ENCODE assay signal across 11 cellular contexts in the genomic region with DNA sequence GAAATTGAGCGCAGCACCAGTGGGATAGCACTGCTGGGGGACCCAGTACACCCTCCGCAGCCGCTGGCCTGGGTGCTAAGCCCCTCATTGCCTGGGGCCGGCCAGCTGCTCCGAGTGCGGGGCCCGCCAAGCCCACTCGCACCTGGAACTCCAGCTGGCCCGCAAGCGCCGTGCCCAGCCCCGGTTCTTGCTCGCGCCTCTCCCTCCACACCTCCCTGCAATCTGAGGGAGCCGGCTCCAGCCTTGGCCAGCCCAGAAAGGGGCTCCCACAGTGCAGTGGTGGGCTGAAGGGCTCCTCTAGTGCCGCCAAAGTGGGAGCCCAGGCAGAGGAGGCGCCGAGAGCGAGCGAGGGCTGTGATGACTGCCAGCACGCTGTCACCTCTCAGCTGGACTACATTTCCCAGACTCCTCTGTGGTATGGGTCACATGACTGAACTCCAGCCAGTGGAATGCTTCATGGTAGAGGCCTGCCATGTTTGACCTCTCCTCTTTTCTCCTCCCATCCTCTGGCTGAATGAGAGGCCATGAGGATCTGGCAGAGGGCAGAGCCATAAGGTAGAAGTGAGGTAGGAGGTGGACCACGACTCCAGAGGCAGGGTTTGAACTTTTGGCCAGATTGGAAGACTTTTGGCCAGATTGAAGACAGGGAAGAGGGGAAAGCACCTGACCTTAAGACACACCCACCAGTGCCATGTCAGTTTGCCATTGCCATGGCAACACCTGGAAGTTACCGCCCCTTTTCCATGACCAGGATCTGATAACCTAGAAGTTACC. TPM values are rescaled to one million over a fixed set of nuclear protein-coding genes. Genes with fewer than 3 reads are reported as not detected.
A peak's percentile ranks its signal among the peaks of the same experiment; 100 is the strongest.
DNase-seq lines count a peak whose midpoint lies in the region; ATAC-seq and TF ChIP-seq lines count a peak whose summit lies in the region.
"Had no signal": no experiment of that assay in that cellular context is flagged by ENCODE, and none has a peak within 500 bp of the region (broad histone marks: within the 10 kb centered on the region; RNA-seq: fewer than 3 reads in every experiment).

No MANE protein-coding gene starts in this region.

- peaks cover 7% of the 10 kb centered on the region for H3K27me3 Mint-ChIP-seq in progenitor cell of endocrine pancreas

- H3K4me3 Mint-ChIP-seq in progenitor cell of endocrine pancreas (ENCODE audit: low read depth) = no peak overlapping the region

- H3K4me1 Mint-ChIP-seq in progenitor cell of endocrine pancreas (ENCODE audit: low read depth) = peaks cover 5% of the 10 kb centered on the region

- H3K9me3 Mint-ChIP-seq in progenitor cell of endocrine pancreas (ENCODE audit: low read depth) = peaks cover 3% of the 10 kb centered on the region

- H3K9me3 ChIP-seq in BE2C = no peaks in the 10 kb centered on the region; the same call in 1 of the 2 replicates
- H3K9me3 ChIP-seq: ascending aorta, left ventricle myocardium inferior had no signal

- no peak for TF ChIP-seq CTCF in BE2C (IDR thresholded peaks at IDR 0.05; ENCODE audit: low read depth, low read length)
- TF ChIP-seq CTCF in GM13976 (IDR thresholded peaks at IDR 0.05; ENCODE audit: borderline replicate concordance, control extremely low read depth, extremely low read depth, insufficient read depth, missing control alignments) = no peak
- no peak for TF ChIP-seq CTCF in progenitor cell of endocrine pancreas (IDR thresholded peaks at IDR 0.05; ENCODE audit: unreplicated experiment)

- no peaks in the 10 kb centered on the region for H3K36me3 Mint-ChIP-seq in progenitor cell of endocrine pancreas (ENCODE audit: insufficient read depth)

- H3K27me3 ChIP-seq in BE2C = no peaks in the 10 kb centered on the region
- H3K27me3 ChIP-seq: ascending aorta had no signal

- DNase-seq in BE2C (peak; percentile 72), GM13976 (ENCODE audit: low spot score) (peak; percentile 67), SW480 (ENCODE audit: low spot score) (peak; percentile 43), iPS-NIHi7 (ENCODE audit: extremely low spot score) (peak; percentile 57), progenitor cell of endocrine pancreas (ENCODE audit: low spot score, unreplicated experiment) (no peak)
- DNase-seq: left ventricle myocardium inferior, NCI-H1417 treated with DMSO at 0.1 percent for 48 hours had no signal

- H3K4me3 ChIP-seq in BE2C (ENCODE audit: low read depth, low read length) = no peak overlapping the region
- H3K4me3 ChIP-seq: ascending aorta, left ventricle myocardium inferior had no signal

- peaks cover 9% of the 10 kb centered on the region for H3K4me1 ChIP-seq in BE2C
- H3K4me1 ChIP-seq: ascending aorta had no signal

- no peak overlapping the region for H3K27ac Mint-ChIP-seq in progenitor cell of endocrine pancreas

- ATAC-seq in GM21737 (IDR thresholded peaks at IDR 0.05; ENCODE audit: unreplicated experiment) = no peak
- ATAC-seq in GM19023 (IDR thresholded peaks at IDR 0.05; ENCODE audit: unreplicated experiment) = no peak
- no peak for ATAC-seq in GM21423 (IDR thresholded peaks at IDR 0.05; ENCODE audit: unreplicated experiment)

- in situ Hi-C loops in GM13976 (cut with MboI; ENCODE audit: low sequenced_read_pairs, unreplicated experiment) = no loop called here

- H3K36me3 ChIP-seq in BE2C = no peaks in the 10 kb centered on the region
- H3K36me3 ChIP-seq: ascending aorta, left ventricle myocardium inferior had no signal

RNA-seq across cellular contexts. Expression of gene MRGPRD, which starts 6.2 kb away (rescaled TPM):
- polyA plus RNA-seq in BE2C (2012; ENCODE audit: insufficient read depth, insufficient read length, low read depth) = not detected
- not detected in 2 replicates for total RNA-seq in progenitor cell of endocrine pancreas
- total RNA-seq: ascending aorta, left ventricle myocardium inferior had no signal

RNA-seq across cellular contexts. Expression of gene MRGPRF, which starts 38.4 kb away (rescaled TPM):
- polyA plus RNA-seq in BE2C (2012; ENCODE audit: insufficient read depth, insufficient read length, low read depth) = not detected
- total RNA-seq in progenitor cell of endocrine pancreas = 0.24 and 0.41 TPM in 2 replicates
